ENCODE assay signal across 23 cellular contexts in the genomic region with DNA sequence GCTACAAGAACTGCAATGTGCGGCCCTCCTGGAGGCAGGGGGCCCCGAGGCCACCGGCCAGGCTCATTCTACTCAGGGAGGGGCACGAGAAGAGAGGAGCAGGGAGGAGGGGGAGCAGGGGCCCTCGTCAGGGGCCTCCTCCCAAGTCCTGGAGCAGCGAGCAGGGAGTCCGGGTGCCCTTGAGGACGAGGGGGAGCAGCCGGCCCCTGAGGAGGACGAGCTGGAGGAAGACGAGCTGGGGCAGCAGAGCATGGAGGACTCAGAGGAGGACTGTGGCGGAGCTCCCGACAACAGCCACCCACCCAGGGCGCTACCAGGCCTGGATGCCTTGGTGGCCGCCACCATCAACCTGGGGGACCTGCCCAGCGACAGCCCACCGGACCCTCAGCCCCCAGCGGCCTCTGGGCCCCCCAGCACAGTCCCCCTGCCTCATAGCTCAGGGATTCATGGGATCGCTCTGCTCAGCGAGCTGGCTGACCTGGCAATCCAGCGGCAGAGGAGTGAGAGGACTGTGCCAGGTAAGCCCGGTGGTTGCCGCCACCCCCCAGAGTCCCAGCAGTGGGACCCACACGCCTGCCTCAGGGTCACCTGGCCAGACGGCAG.
"Had no signal": no experiment of that assay in that cellular context is flagged by ENCODE, and none has a peak within 500 bp of the region (broad histone marks: within the 10 kb centered on the region; RNA-seq: fewer than 3 reads in every experiment).

No MANE protein-coding gene starts in this region.

- H3K9me3 ChIP-seq: MG63, SK-N-SH had no signal

- ATAC-seq: Panc1, T-cell had no signal

- H3K9me2 ChIP-seq: SK-N-SH had no signal

- H3K4me1 Mint-ChIP-seq: T-cell had no signal

- H3K9me3 Mint-ChIP-seq: T-cell had no signal

- H3K36me3 Mint-ChIP-seq: T-cell had no signal

- H3K27me3 ChIP-seq: MG63 had no signal

- H3K4me3 ChIP-seq: MG63 had no signal

- H3K4me2 ChIP-seq: SK-N-SH had no signal

- H3K27ac Mint-ChIP-seq: T-cell had no signal

- FAIRE-seq: HTR-8/SVneo had no signal

- DNase-seq: Karpas-422, KG1, MG63, NCI-H1092, NCI-H1436, NCI-H187, NCI-H2029, NCI-H2081 treated with DMSO at 0.1 percent for 48 hours, NCI-H2171, NCI-H226, NCI-H446, NCI-H510A, NCI-H524 treated with DMSO at 0.1 percent for 48 hours, NCI-H69, NCI-H774, SHP77, SK-N-SH, SW 1271, T-cell had no signal

- H3K9ac ChIP-seq: SK-N-SH had no signal

- H3K4me3 Mint-ChIP-seq: T-cell had no signal

- H3K27ac ChIP-seq: HL-60, RWPE1 had no signal
